ENCODE assay signal across 8 cellular contexts in the genomic region with DNA sequence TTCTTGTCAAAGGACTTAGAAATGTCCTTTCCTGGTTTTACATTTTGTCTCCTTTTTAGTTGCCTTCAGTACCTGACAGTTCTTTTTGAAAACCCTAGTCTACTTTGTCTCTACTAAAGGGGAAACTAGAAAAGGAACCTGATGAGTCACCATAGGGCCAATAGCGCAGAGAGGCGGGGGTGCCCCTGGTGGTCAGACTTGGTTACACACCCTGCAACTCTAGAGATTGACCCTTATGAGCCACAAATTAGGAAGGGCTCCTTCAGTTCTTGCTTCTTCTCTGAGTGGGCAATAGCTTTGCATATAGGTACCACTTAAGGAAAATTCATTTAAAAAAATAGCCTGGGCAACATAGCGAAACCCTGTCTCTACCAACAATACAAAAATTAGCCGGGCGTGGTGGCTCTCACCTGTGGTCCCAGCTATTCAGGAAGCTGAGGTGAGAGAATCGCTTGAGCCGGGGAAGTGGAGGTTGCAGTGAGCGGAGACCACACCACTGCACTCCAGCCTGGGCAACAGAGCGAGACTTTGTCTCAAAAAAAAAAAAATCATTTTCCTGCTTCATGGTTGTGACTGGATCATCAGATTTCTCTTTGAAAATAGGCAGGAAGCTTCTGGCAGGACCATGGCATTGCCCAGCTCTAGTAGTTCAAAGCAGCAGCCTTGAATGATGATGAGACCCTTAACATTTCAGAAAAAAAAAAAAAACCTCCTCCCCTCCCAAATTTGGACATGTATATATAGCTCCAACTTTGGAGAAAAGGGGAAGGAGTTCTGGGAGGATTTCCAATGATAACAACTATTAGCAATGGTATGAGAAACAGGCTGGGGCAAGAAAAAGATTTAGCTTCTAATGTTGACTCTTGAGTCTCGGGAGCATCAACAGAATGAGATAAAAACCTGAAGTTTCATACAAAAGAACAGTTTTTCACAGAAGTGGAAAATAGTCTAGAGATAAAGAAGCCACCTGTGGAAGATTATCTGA. TPM values are rescaled to one million over a fixed set of nuclear protein-coding genes. Genes with fewer than 3 reads are reported as not detected.
DNase-seq lines count a peak whose midpoint lies in the region; ATAC-seq and TF ChIP-seq lines count a peak whose summit lies in the region.

No MANE protein-coding gene starts in this region.

- H4K8ac ChIP-seq in trophoblast cell (ENCODE audit: low read depth, low read length): no peak overlapping the region

- H3K18ac ChIP-seq in trophoblast cell (ENCODE audit: low read length): no peak overlapping the region

- H3K4me1 ChIP-seq in trophoblast cell (ENCODE audit: control insufficient read depth in 1 of 2, insufficient read depth in 2 of 2, low read length in 2 of 2) (no peaks in the 10 kb centered on the region), tibial nerve (peaks cover 0 to 39% (median 13%) of the 10 kb centered on the region in 4 donors)

- no peak overlapping the region for H2BK12ac ChIP-seq in trophoblast cell (ENCODE audit: low read length)

- H3K27me3 ChIP-seq in trophoblast cell (ENCODE audit: insufficient read depth, low read length) (no peaks in the 10 kb centered on the region), tibial nerve (no peaks in the 10 kb centered on the region)

- no peaks in the 10 kb centered on the region for H3K79me2 ChIP-seq in trophoblast cell (ENCODE audit: control insufficient read depth, insufficient read depth, low read length, poor library complexity)

- no peak overlapping the region for H3K4me3 ChIP-seq in fibroblast of villous mesenchyme (ENCODE audit: low read depth, low read length)
- H3K4me3 ChIP-seq in trophoblast cell (ENCODE audit: low read depth, low read length): no peak overlapping the region
- H3K4me3 ChIP-seq in tibial nerve: no peak overlapping the region

- H3K9me3 ChIP-seq in trophoblast cell (ENCODE audit: insufficient read depth, low read depth, low read length) (peaks cover 2% of the 10 kb centered on the region), tibial nerve (no peaks in the 10 kb centered on the region)

- H3K23ac ChIP-seq in trophoblast cell (ENCODE audit: low read length): no peak overlapping the region

- POLR2A ChIA-PET in RWPE1 (lab: Yijun Ruan, JAX; ENCODE audit: low non-redundant PET): interaction anchor here (0.6 kb wide), 1 partner anchor 21 kb away, joined by 3 read pairs; no protein-coding TSS in a partner anchor

- no peak overlapping the region for H3K14ac ChIP-seq in trophoblast cell (ENCODE audit: low read length)

- TF ChIP-seq CTCF in RWPE1 (conservative IDR thresholded peaks at IDR 0.05; ENCODE audit: low read depth) (peak; percentile 85), fibroblast of villous mesenchyme (IDR thresholded peaks at IDR 0.05; ENCODE audit: insufficient read depth, low read depth, low read length) (peak; percentile 92), tibial nerve (IDR thresholded peaks at IDR 0.05) (peak; percentile 36 to 91 (median 49))

- CTCF ChIA-PET in RWPE1 (lab: Yijun Ruan, JAX): interaction anchor here (0.6 to 2.0 kb wide), 10 partner anchors 10 to 198 kb away, joined by 3 to 13 read pairs (median 4); no protein-coding TSS in a partner anchor

- no peak overlapping the region for H2AK5ac ChIP-seq in trophoblast cell (ENCODE audit: low read length)

- TF ChIP-seq POLR2A in tibial nerve (IDR thresholded peaks at IDR 0.05): no peak

- no peak overlapping the region for H3K4me2 ChIP-seq in trophoblast cell (ENCODE audit: low read length)

- no CpG with 5 or more reads among the region's 10 CpGs for WGBS in trophoblast cell (ENCODE audit: extremely low coverage, insufficient coverage, insufficient read length)
- 76 to 77% methylated on average over 10 of the region's 10 CpGs for WGBS in tibial nerve, 2 donors

- peaks cover 16 to 33% of the 10 kb centered on the region in 2 experiments for H3K36me3 ChIP-seq in trophoblast cell (ENCODE audit: control insufficient read depth in 1 of 2, insufficient read depth in 2 of 2, low read length in 2 of 2)
- peaks cover 0 to 64% (median 0%) of the 10 kb centered on the region in 3 donors for H3K36me3 ChIP-seq in tibial nerve

- no peak overlapping the region for H4K12ac ChIP-seq in trophoblast cell (ENCODE audit: low read depth, low read length)

- H3K27ac ChIP-seq in RWPE1 (peak overlapping the region; percentile 71), trophoblast cell (ENCODE audit: low read depth, low read length) (no peak overlapping the region), tibial nerve (peak overlapping the region; percentile 5 to 66 (median 32))

- no peaks in the 10 kb centered on the region for H3K79me1 ChIP-seq in trophoblast cell (ENCODE audit: low read length)

- H3K4ac ChIP-seq in trophoblast cell (ENCODE audit: low read depth, low read length): no peak overlapping the region

- DNase-seq in COLO668 (lab: John Stamatoyannopoulos, UW; ENCODE audit: unreplicated experiment) (peak; percentile 31), RWPE1 (ENCODE audit: low spot score) (peak; percentile 90), fibroblast of villous mesenchyme (ENCODE audit: low read depth) (peak; percentile 72), trophoblast cell (peak; percentile 67 to 83), tibial nerve (ENCODE audit: low spot score in 2 of 2) (peak; percentile 59 to 69)
- peak; percentile 56 to 64 for DNase-seq in activated T-helper 1 cell treated with anti-CD3 and anti-CD28 coated beads, Interleukin-2, amount 50 U/mL, for 16 hours (ENCODE audit: low read depth in 1 of 2, low spot score in 1 of 2)

- peak; percentile 96 for ATAC-seq in GM19372 (IDR thresholded peaks at IDR 0.05; ENCODE audit: low read depth, unreplicated experiment)
- ATAC-seq in HG03432 (IDR thresholded peaks at IDR 0.05; ENCODE audit: unreplicated experiment): peak; percentile 94

- no peak overlapping the region for H2BK5ac ChIP-seq in trophoblast cell (ENCODE audit: low read depth, low read length, poor library complexity)

- H3K9ac ChIP-seq in trophoblast cell (ENCODE audit: low read length): no peak overlapping the region

- no peak overlapping the region for H2BK120ac ChIP-seq in trophoblast cell (ENCODE audit: insufficient read depth, low read length, poor library complexity)

- no peak overlapping the region for H2AFZ ChIP-seq in trophoblast cell (ENCODE audit: insufficient read depth, low read length, poor library complexity)

- no peak overlapping the region for H4K91ac ChIP-seq in trophoblast cell (ENCODE audit: low read depth, low read length)

- TF ChIP-seq EP300 in tibial nerve (IDR thresholded peaks at IDR 0.05): peak in 1 of 2 donors; percentile 49

RNA-seq across cellular contexts. Expression of gene RASA2, which starts 45.2 kb away (rescaled TPM):
- total RNA-seq in fibroblast of villous mesenchyme: 11.3 and 18.1 TPM in 2 replicates
- polyA plus RNA-seq in trophoblast cell (2013): 10.9 and 11.3 TPM in 2 replicates
- 10 to 100 TPM; 19.6 to 46.8 (median 37.2) TPM for total RNA-seq in tibial nerve

Comparison
In these comparisons a context has a peak if more than half of its experiments do, and no peak if none do; other contexts are left out.
1. DNase-seq: peak in every context shown above with its lines; median percentile 90 in RWPE1; 75 in trophoblast cell; 72 in fibroblast of villous mesenchyme; 64 in tibial nerve; 60 in activated T-helper 1 cell treated with anti-CD3 and anti-CD28 coated beads, Interleukin-2, amount 50 U/mL, for 16 hours; 31 in COLO668.